9 cellular contexts compared by ENCODE assay signal in genomic region chr5:139181835-139182452, GRCh38. TPM values are rescaled to one million over a fixed set of nuclear protein-coding genes. Genes with fewer than 3 reads are reported as not detected.
DNase-seq lines count a peak whose midpoint lies in the region; FAIRE-seq and TF ChIP-seq lines count a peak whose summit lies in the region.
"Had no signal": no experiment of that assay in that cellular context is flagged by ENCODE, and none has a peak within 500 bp of the region (broad histone marks: within the 10 kb centered on the region; RNA-seq: fewer than 3 reads in every experiment).

No MANE protein-coding gene starts in this region.

- POLR2A ChIA-PET in RWPE1 (lab: Yijun Ruan, JAX; ENCODE audit: low non-redundant PET), result no interaction called here

- FAIRE-seq in kidney (lab: Jason Lieb, UNC), result no peak

- TF ChIP-seq POLR2A in thyroid gland (IDR thresholded peaks at IDR 0.05), result no peak

- no peak overlapping the region for H3K4me3 ChIP-seq in foreskin fibroblast (ENCODE audit: low read depth in 1 of 2, low read length in 2 of 2)
- no peak overlapping the region for H3K4me3 ChIP-seq in thyroid gland (replicated peaks in 1 of 3)
- H3K4me3 ChIP-seq in kidney (ENCODE audit: low read length in 2 of 2), result no peak overlapping the region

- no peak overlapping the region for H3K27ac ChIP-seq in RWPE1
- peak overlapping the region in 2 of 3 donors; percentile 37 to 46 for H3K27ac ChIP-seq in thyroid gland
- no peak overlapping the region for H3K27ac ChIP-seq in kidney (ENCODE audit: low read depth in 2 of 2, low read length in 2 of 2)

- no peak overlapping the region for H3K9ac ChIP-seq in kidney (ENCODE audit: low read length in 2 of 2)

- CTCF ChIA-PET in RWPE1 (lab: Yijun Ruan, JAX), result no interaction called here

- no peaks in the 10 kb centered on the region for H3K9me3 ChIP-seq in thyroid gland
- H3K9me3 ChIP-seq in kidney (ENCODE audit: control insufficient read depth in 1 of 2, low read length in 2 of 2), result no peaks in the 10 kb centered on the region

- TF ChIP-seq CTCF in RWPE1 (conservative IDR thresholded peaks at IDR 0.05; ENCODE audit: low read depth) (no peak), foreskin fibroblast (IDR thresholded peaks at IDR 0.05; ENCODE audit: low read depth, low read length) (no peak), thyroid gland (IDR thresholded peaks at IDR 0.05) (no peak), kidney (IDR thresholded peaks at IDR 0.05; ENCODE audit: borderline replicate concordance, extremely low read depth, insufficient read depth) (no peak)

- DNase-seq in NK-92 treated with Interleukin-12 subunit alpha and Interleukin-12 subunit beta, amount 100 ng/mL, for 24 hours (lab: John Stamatoyannopoulos, UW), result peak; percentile 7
- DNase-seq in NK-92 (lab: John Stamatoyannopoulos, UW; ENCODE audit: unreplicated experiment), result no peak
- peak; percentile 68 for DNase-seq in RWPE1 (ENCODE audit: low spot score)
- DNase-seq in foreskin fibroblast, result peak; percentile 61 to 79
- no peak for DNase-seq in thyroid gland
- no peak for DNase-seq in NCI-H128 (lab: John Stamatoyannopoulos, UW; ENCODE audit: unreplicated experiment)
- no peak for DNase-seq in kidney
- no peak for DNase-seq in NCI-H2107 treated with DMSO at 0.1 percent for 48 hours (lab: John Stamatoyannopoulos, UW; ENCODE audit: unreplicated experiment)
- DNase-seq: activated CD8-positive, alpha-beta memory T cell treated with anti-CD3 and anti-CD28 coated beads, Interleukin-2, amount 50 U/mL, for 48 hours had no signal

- H3K27me3 ChIP-seq in thyroid gland, result no peaks in the 10 kb centered on the region

- WGBS in thyroid gland, 2 donors, result 80 to 81% methylated on average over 8 of the region's 8 CpGs

- H3K36me3 ChIP-seq in thyroid gland, result no peaks in the 10 kb centered on the region
- H3K36me3 ChIP-seq in kidney (ENCODE audit: control insufficient read depth in 1 of 2, insufficient read depth in 2 of 2, low read length in 2 of 2), result no peaks in the 10 kb centered on the region

- intact Hi-C loops in thyroid gland (cut with DNase I), result no loop called here
- intact Hi-C loops in kidney (cut with DNase I), result no loop called here

- H3K4me1 ChIP-seq in thyroid gland, result peaks cover 51 to 70% of the 10 kb centered on the region in 2 donors
- H3K4me1 ChIP-seq in kidney (ENCODE audit: control insufficient read depth in 1 of 2, insufficient read depth in 1 of 2, low read depth in 1 of 2, low read length in 2 of 2), result peaks cover 26 to 29% of the 10 kb centered on the region in 2 donors

RNA-seq across cellular contexts. Expression of gene SIL1, which starts 16.2 kb away (rescaled TPM):
- total RNA-seq in thyroid gland, result 100 to 1,000 TPM in 2 of 4 donors, 10 to 100 TPM in 2; 57.5 to 103 (median 81.7) TPM
- total RNA-seq in kidney, result 48.6 TPM
- polyA plus RNA-seq in kidney (ENCODE audit: insufficient read depth, low read depth, low replicate concordance), result 91.7 TPM

Comparison
In these comparisons a context has a peak if more than half of its experiments do, and no peak if none do; other contexts are left out.
1. DNase-seq: peak in NK-92 treated with Interleukin-12 subunit alpha and Interleukin-12 subunit beta, amount 100 ng/mL, for 24 hours (single experiment), RWPE1 (single experiment) and foreskin fibroblast (2 of 2); none in NK-92 (single experiment), thyroid gland (0 of 2), NCI-H128 (single experiment), kidney (single experiment) and NCI-H2107 treated with DMSO at 0.1 percent for 48 hours (single experiment).
2. H3K27ac ChIP-seq: peak in thyroid gland (2 of 3); none in RWPE1 (single experiment) and kidney (0 of 2).